Comparison of ENCODE assay signal across 7 cellular contexts in the genomic region with DNA sequence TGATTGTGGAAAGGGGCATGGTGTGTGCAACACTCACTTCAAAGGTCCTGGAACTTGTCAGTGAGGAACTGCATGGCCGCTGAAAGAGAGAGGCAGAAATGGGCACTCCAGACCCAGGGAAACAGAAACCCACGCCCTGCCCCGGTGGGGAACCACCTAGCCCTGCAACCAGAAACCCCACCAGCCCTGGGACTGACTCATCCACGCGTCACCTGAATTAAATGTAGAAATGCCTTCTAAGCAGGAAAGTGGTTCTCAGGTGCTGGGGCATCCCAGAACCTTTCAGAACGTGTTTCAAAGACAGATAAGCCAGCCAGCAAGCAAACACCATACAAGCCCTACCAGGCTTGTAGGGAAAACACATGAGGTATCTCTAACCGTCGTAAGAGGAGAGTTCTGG.
A peak's percentile ranks its signal among the peaks of the same experiment; 100 is the strongest.
DNase-seq lines count a peak whose midpoint lies in the region; TF ChIP-seq lines count a peak whose summit lies in the region.
"Not testable (repeated sequence)": the region's sequence is repeated elsewhere in the genome, so short reads cannot be mapped to it uniquely, and the experiment has no call there.

No MANE protein-coding gene starts in this region.

- H3K9me3 ChIP-seq in MM.1S (replicated peaks; ENCODE audit: insufficient read depth, low read length) = not testable (repeated sequence)

- TF ChIP-seq CTCF in MM.1S (IDR thresholded peaks at IDR 0.05; ENCODE audit: low read length) = not testable (repeated sequence)

- not testable (repeated sequence) for H3K9me2 ChIP-seq in MM.1S (replicated peaks; ENCODE audit: insufficient read depth, low read length)

- H2AFZ ChIP-seq in MM.1S (ENCODE audit: low read length) = peak overlapping the region; percentile 53

- peak; percentile 65 for DNase-seq in MM.1S
- peak; percentile 41 to 46 for DNase-seq in activated CD4-positive, alpha-beta T cell treated with anti-CD3 and anti-CD28 coated beads for 24 hours (ENCODE audit: low read depth in 2 of 2)
- DNase-seq in activated CD8-positive, alpha-beta memory T cell treated with anti-CD3 and anti-CD28 coated beads, Interleukin-2, amount 50 U/mL, for 24 hours (ENCODE audit: extremely low read depth) = peak; percentile 36
- peak; percentile 45 for DNase-seq in activated gamma-delta T cell treated with anti-CD3 and anti-CD28 coated beads, Interleukin-2, amount 50 U/mL, for 16 hours (ENCODE audit: low read depth)
- DNase-seq in central memory CD4-positive, alpha-beta T cell = peak; percentile 49
- peak; percentile 44 to 55 (median 51) for DNase-seq in stimulated activated CD4-positive, alpha-beta T cell treated with anti-CD3 and anti-CD28 coated beads, Interleukin-12 subunit alpha, Interleukin-12 subunit beta, amount 100 ng/mL, for 48 hours (ENCODE audit: low read depth in 2 of 3, low spot score in 1 of 3)
- peak; percentile 15 for DNase-seq in stimulated activated CD8-positive, alpha-beta memory T cell treated with anti-CD3 and anti-CD28 coated beads, Interleukin-15, amount 100 ng/mL, for 1 hour (ENCODE audit: low read depth)

- H3K79me2 ChIP-seq in MM.1S (ENCODE audit: low read length) = not testable (repeated sequence)

- not testable (repeated sequence) for H3F3A ChIP-seq in MM.1S (ENCODE audit: insufficient read depth, low read length)

- H4K20me1 ChIP-seq in MM.1S (ENCODE audit: insufficient read depth, low read length) = not testable (repeated sequence)

- peak overlapping the region; percentile 80; the same call in 1 of the 2 replicates for H3K27ac ChIP-seq in MM.1S (ENCODE audit: low read length)

- peak overlapping the region; percentile 54; the same call in 1 of the 2 replicates for H3K9ac ChIP-seq in MM.1S (ENCODE audit: low read length)

- not testable (repeated sequence) for H3K36me3 ChIP-seq in MM.1S (replicated peaks; ENCODE audit: insufficient read depth, low read length)

- not testable (repeated sequence) for H3K27me3 ChIP-seq in MM.1S (replicated peaks; ENCODE audit: insufficient read depth, low read length)

- H3K4me3 ChIP-seq in MM.1S (ENCODE audit: low read length) = not testable (repeated sequence)

- peak overlapping the region; percentile 66 for H3K4me2 ChIP-seq in MM.1S (ENCODE audit: low read depth, low read length)

- H3K4me1 ChIP-seq in MM.1S (ENCODE audit: low read length) = peaks cover 15% of the 10 kb centered on the region

Comparison
In these comparisons a context has a peak if more than half of its experiments do, and no peak if none do; other contexts are left out.
1. DNase-seq: peak in every context shown above with its lines; median percentile 65 in MM.1S; 51 in stimulated activated CD4-positive, alpha-beta T cell treated with anti-CD3 and anti-CD28 coated beads, Interleukin-12 subunit alpha, Interleukin-12 subunit beta, amount 100 ng/mL, for 48 hours; 49 in central memory CD4-positive, alpha-beta T cell; 45 in activated gamma-delta T cell treated with anti-CD3 and anti-CD28 coated beads, Interleukin-2, amount 50 U/mL, for 16 hours; 44 in activated CD4-positive, alpha-beta T cell treated with anti-CD3 and anti-CD28 coated beads for 24 hours; 36 in activated CD8-positive, alpha-beta memory T cell treated with anti-CD3 and anti-CD28 coated beads, Interleukin-2, amount 50 U/mL, for 24 hours; 15 in stimulated activated CD8-positive, alpha-beta memory T cell treated with anti-CD3 and anti-CD28 coated beads, Interleukin-15, amount 100 ng/mL, for 1 hour.